2 cellular contexts compared by ENCODE assay signal in genomic region chr9:41361790-41362189, GRCh38.
TF ChIP-seq lines count a peak whose summit lies in the region.
"Not testable (repeated sequence)": the region's sequence is repeated elsewhere in the genome, so short reads cannot be mapped to it uniquely, and the experiment has no call there.

No MANE protein-coding gene starts in this region.

TF ChIP-seq in GM12878, 131 proteins besides CTCF, POLR2A, EP300 and RAD21:
- peak; percentile 69; the same call in 1 of the 2 replicates for TF ChIP-seq ZBTB40 (IDR thresholded peaks at IDR 0.05; ENCODE audit: borderline replicate concordance)

TF ChIP-seq in K562, 482 proteins besides CTCF, POLR2A, EP300 and RAD21 (continued from another document):
- TF ChIP-seq ZBTB40 (IDR thresholded peaks at IDR 0.05), result peak; percentile 75
- TF ChIP-seq ZBTB40 (CRISPR knock-in tag; IDR thresholded peaks at IDR 0.05), result not testable (repeated sequence)
TF ChIP-seq in K562: peak in this region for 2; not testable (repeated sequence) for 480.
